In genomic region chr1:95072532-95073419, GRCh38 we compare ENCODE assay signal across 8 cellular contexts. TPM values are rescaled to one million over a fixed set of nuclear protein-coding genes. Genes with fewer than 3 reads are reported as not detected.
DNase-seq lines count a peak whose midpoint lies in the region; ATAC-seq and TF ChIP-seq lines count a peak whose summit lies in the region.

A gene with protein sequence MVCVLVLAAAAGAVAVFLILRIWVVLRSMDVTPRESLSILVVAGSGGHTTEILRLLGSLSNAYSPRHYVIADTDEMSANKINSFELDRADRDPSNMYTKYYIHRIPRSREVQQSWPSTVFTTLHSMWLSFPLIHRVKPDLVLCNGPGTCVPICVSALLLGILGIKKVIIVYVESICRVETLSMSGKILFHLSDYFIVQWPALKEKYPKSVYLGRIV (minus strand): TSS chr1:95072951. CDS start chr1:95072898, 53 bp downstream.

- peak within 1 kb of the TSS; percentile 88 for H3K4me2 ChIP-seq in Loucy (ENCODE audit: low read depth, low read length, poor library complexity, severe bottlenecking)

- H3K9me3 ChIP-seq in Loucy (ENCODE audit: insufficient read depth, low read depth, low read length) (no peaks in the 10 kb centered on the region), RWPE2 (ENCODE audit: severe bottlenecking) (no peaks in the 10 kb centered on the region)

- H3K36me3 ChIP-seq in H7 (replicated peaks; ENCODE audit: control insufficient read depth, insufficient read depth, low read length): no peaks in the 10 kb centered on the region
- no peaks in the 10 kb centered on the region for H3K36me3 ChIP-seq in Loucy (ENCODE audit: insufficient read depth, low read length)
- no peaks in the 10 kb centered on the region for H3K36me3 ChIP-seq in RWPE2 (ENCODE audit: low read depth)

- peak; percentile 99 for ATAC-seq in RWPE2 (ENCODE audit: low read depth)
- ATAC-seq in natural killer cell treated with Interleukin-12 subunit alpha and Interleukin-12 subunit beta and Interleukin-15 and Interleukin-18, amount 100 ng/mL, for 72 hours: peak; percentile 97 to 98

- peak within 1 kb of the TSS; percentile 63 for H3K9ac ChIP-seq in Loucy (ENCODE audit: low read depth, low read length, poor library complexity, severe bottlenecking)

- peak within 1 kb of the TSS; percentile 95 for H2AFZ ChIP-seq in Loucy (ENCODE audit: low read length)

- H3K27me3 Mint-ChIP-seq in natural killer cell treated with Interleukin-12 subunit alpha and Interleukin-12 subunit beta and Interleukin-15 and Interleukin-18, amount 100 ng/mL, for 72 hours: peaks cover 0 to 2% of the 10 kb centered on the region in 2 donors

- H3K4me1 ChIP-seq in Loucy (ENCODE audit: insufficient read depth, low read length, poor library complexity, severe bottlenecking) (peaks cover 16% of the 10 kb centered on the region), RWPE2 (ENCODE audit: insufficient read depth, poor library complexity, severe bottlenecking) (no peaks in the 10 kb centered on the region)

- H3K4me3 ChIP-seq in H7 (ENCODE audit: insufficient read depth, low read depth, low read length): peak within 1 kb of the TSS; percentile 81
- H3K4me3 ChIP-seq in Loucy (ENCODE audit: low read length, poor library complexity, severe bottlenecking): peak within 1 kb of the TSS; percentile 75
- H3K4me3 ChIP-seq in RWPE2 (ENCODE audit: severe bottlenecking): peak within 1 kb of the TSS; percentile 73
- peak within 1 kb of the TSS; percentile 90 for H3K4me3 ChIP-seq in fibroblast of the aortic adventitia (ENCODE audit: low read depth, low read length)

- H3K9me2 ChIP-seq in Loucy (replicated peaks; ENCODE audit: low read depth, low read length): no peaks in the 10 kb centered on the region

- H3K9me3 Mint-ChIP-seq in natural killer cell treated with Interleukin-12 subunit alpha and Interleukin-12 subunit beta and Interleukin-15 and Interleukin-18, amount 100 ng/mL, for 72 hours: no peaks in the 10 kb centered on the region

- no peaks in the 10 kb centered on the region for H3K36me3 Mint-ChIP-seq in natural killer cell treated with Interleukin-12 subunit alpha and Interleukin-12 subunit beta and Interleukin-15 and Interleukin-18, amount 100 ng/mL, for 72 hours

- DNase-seq in ELF-1 (ENCODE audit: low read depth, low spot score): peak; percentile 95
- DNase-seq in H7: peak; percentile 71
- peak; percentile 94 for DNase-seq in RWPE2 (ENCODE audit: low spot score)
- peak; percentile 88 for DNase-seq in activated effector memory CD4-positive, alpha-beta T cell treated with Interleukin-2 at 50 U/mL for 16 hours
- DNase-seq in fibroblast of the aortic adventitia (ENCODE audit: low read depth): peak; percentile 97
- DNase-seq in natural killer cell treated with Interleukin-12 subunit alpha and Interleukin-12 subunit beta and Interleukin-15 and Interleukin-18, amount 100 ng/mL, for 72 hours (ENCODE audit: low spot score): peak; percentile 91
- DNase-seq in stimulated activated naive CD4-positive, alpha-beta T cell treated with Interleukin-2 at 50 U/mL for 16 hours (lab: John Stamatoyannopoulos, UW): peak; percentile 91

- H3K27me3 ChIP-seq in H7 (ENCODE audit: control insufficient read depth, insufficient read depth, low read length) (peaks cover 3% of the 10 kb centered on the region; the same call in 1 of the 2 replicates), Loucy (ENCODE audit: insufficient read depth, low read length, poor library complexity, severe bottlenecking) (no peaks in the 10 kb centered on the region), RWPE2 (ENCODE audit: insufficient read depth, poor library complexity, severe bottlenecking) (no peaks in the 10 kb centered on the region)

- no peaks in the 10 kb centered on the region for H3F3A ChIP-seq in Loucy (ENCODE audit: low read depth)

- H3K27ac ChIP-seq in RWPE2 (ENCODE audit: poor library complexity, severe bottlenecking): peak within 1 kb of the TSS; percentile 55

- TF ChIP-seq CTCF in Loucy (conservative IDR thresholded peaks at IDR 0.05; ENCODE audit: low read length) (no peak), RWPE2 (IDR thresholded peaks at IDR 0.05; ENCODE audit: poor library complexity, severe bottlenecking) (no peak), fibroblast of the aortic adventitia (IDR thresholded peaks at IDR 0.05; ENCODE audit: insufficient read depth, low read length) (no peak)

- H3K79me2 ChIP-seq in Loucy (ENCODE audit: insufficient read depth, low read length): no peaks in the 10 kb centered on the region

- peaks cover 17 to 25% of the 10 kb centered on the region in 2 donors for H3K4me1 Mint-ChIP-seq in natural killer cell treated with Interleukin-12 subunit alpha and Interleukin-12 subunit beta and Interleukin-15 and Interleukin-18, amount 100 ng/mL, for 72 hours (ENCODE audit: low read depth in 2 of 2)

- peak within 1 kb of the TSS; percentile 98 for H3K4me3 Mint-ChIP-seq in natural killer cell treated with Interleukin-12 subunit alpha and Interleukin-12 subunit beta and Interleukin-15 and Interleukin-18, amount 100 ng/mL, for 72 hours

- H3K27ac Mint-ChIP-seq in natural killer cell treated with Interleukin-12 subunit alpha and Interleukin-12 subunit beta and Interleukin-15 and Interleukin-18, amount 100 ng/mL, for 72 hours: peak within 1 kb of the TSS; percentile 92 to 97

- H4K20me1 ChIP-seq in Loucy (ENCODE audit: insufficient read depth, low read length, poor library complexity, severe bottlenecking): no peaks in the 10 kb centered on the region

RNA-seq across cellular contexts. Expression of the gene that starts here (rescaled TPM):
- total RNA-seq in H7 (2014; rRNA removed; shearing (Covaris generic)): 0.67 and 0.73 TPM in 2 replicates
- total RNA-seq in fibroblast of the aortic adventitia (ENCODE audit: low replicate concordance): 1.2 and 2.4 TPM in 2 replicates
- total RNA-seq in natural killer cell treated with Interleukin-12 subunit alpha and Interleukin-12 subunit beta and Interleukin-15 and Interleukin-18, amount 100 ng/mL, for 72 hours: 1 to 10 TPM; 3.9 to 5.2 TPM

Comparison
In these comparisons a context has a peak if more than half of its experiments do, and no peak if none do; other contexts are left out.
1. Peak in every context shown above with its lines: DNase-seq, ATAC-seq, H3K4me3 ChIP-seq and H3K27ac ChIP-seq.
2. Peak in DNase-seq and H3K4me3 ChIP-seq in H7; RNA of the gene not detected or under 1 TPM.